ENCODE assay signal across 8 cellular contexts in genomic region chr2:241224068-241224850, GRCh38. TPM values are rescaled to one million over a fixed set of nuclear protein-coding genes. Genes with fewer than 3 reads are reported as not detected.
DNase-seq lines count a peak whose midpoint lies in the region; ATAC-seq, FAIRE-seq and TF ChIP-seq lines count a peak whose summit lies in the region.

No MANE protein-coding gene starts in this region.

- H3K9ac ChIP-seq in HUES48 (ENCODE audit: low read depth, low read length): no peak overlapping the region

- H3K36me3 Mint-ChIP-seq in activated naive CD8-positive, alpha-beta T cell: peaks cover 5% of the 10 kb centered on the region
- H3K36me3 Mint-ChIP-seq in activated naive CD4-positive, alpha-beta T cell treated with anti-CD3 and anti-CD28 coated beads for 36 hours (ENCODE audit: low read depth): peaks cover 12% of the 10 kb centered on the region

- FAIRE-seq in D721Med (lab: Jason Lieb, UNC): no peak

- no peaks in the 10 kb centered on the region for H3K9me3 ChIP-seq in HUES48 (ENCODE audit: control insufficient read depth, insufficient read depth, low read length)
- H3K9me3 ChIP-seq in heart left ventricle: no peaks in the 10 kb centered on the region

- intact Hi-C loops in heart left ventricle (cut with DNase I): no loop called here
- intact Hi-C loops in activated naive CD4-positive, alpha-beta T cell treated with anti-CD3 and anti-CD28 coated beads for 36 hours (cut with micrococcal nuclease): no loop called here

- TF ChIP-seq CTCF in heart left ventricle (IDR thresholded peaks at IDR 0.05) (no peak), D721Med (IDR thresholded peaks at IDR 0.05; ENCODE audit: insufficient read depth, missing control alignments) (no peak)

- H3K36me3 ChIP-seq in HUES48 (ENCODE audit: control insufficient read depth, insufficient read depth, low read length): peaks cover 46% of the 10 kb centered on the region
- H3K36me3 ChIP-seq in heart left ventricle: peaks cover 0 to 43% (median 37%) of the 10 kb centered on the region in 9 donors

- DNase-seq in heart left ventricle (peak; percentile 54 to 72 (median 61)), putamen (ENCODE audit: low spot score) (peak; percentile 93), D721Med (ENCODE audit: insufficient read length, low spot score) (no peak)
- DNase-seq in stimulated activated CD4-positive, alpha-beta T cell treated with anti-CD3 and anti-CD28 coated beads, Interleukin-1b, Interleukin-23, amount 100 ng/mL, for 48 hours: no peak
- DNase-seq in activated naive CD4-positive, alpha-beta T cell treated with anti-CD3 and anti-CD28 coated beads for 36 hours: no peak

- no peak overlapping the region for H3K4me3 Mint-ChIP-seq in activated naive CD8-positive, alpha-beta T cell
- no peak overlapping the region for H3K4me3 Mint-ChIP-seq in activated naive CD4-positive, alpha-beta T cell treated with anti-CD3 and anti-CD28 coated beads for 36 hours

- peaks cover 4% of the 10 kb centered on the region; the same call in 1 of the 2 replicates for H3K4me1 ChIP-seq in HUES48 (ENCODE audit: control insufficient read depth, insufficient read depth, low read length)
- H3K4me1 ChIP-seq in heart left ventricle: peaks cover 0 to 40% (median 14%) of the 10 kb centered on the region in 12 donors

- H3K27ac Mint-ChIP-seq in activated naive CD8-positive, alpha-beta T cell: peak overlapping the region; percentile 54
- no peak overlapping the region for H3K27ac Mint-ChIP-seq in activated naive CD4-positive, alpha-beta T cell treated with anti-CD3 and anti-CD28 coated beads for 36 hours

- CTCF ChIA-PET in activated naive CD4-positive, alpha-beta T cell treated with anti-CD3 and anti-CD28 coated beads for 36 hours (lab: Charles Lee): no interaction called here

- H3K27me3 ChIP-seq in HUES48 (ENCODE audit: control insufficient read depth, insufficient read depth, low read length) (no peaks in the 10 kb centered on the region), heart left ventricle (no peaks in the 10 kb centered on the region)

- H3K9me3 Mint-ChIP-seq in activated naive CD8-positive, alpha-beta T cell (ENCODE audit: low read depth): no peaks in the 10 kb centered on the region
- no peaks in the 10 kb centered on the region for H3K9me3 Mint-ChIP-seq in activated naive CD4-positive, alpha-beta T cell treated with anti-CD3 and anti-CD28 coated beads for 36 hours

- H3K4me3 ChIP-seq in HUES48 (ENCODE audit: low read depth, low read length) (no peak overlapping the region), heart left ventricle (no peak overlapping the region)

- H3K27ac ChIP-seq in HUES48 (ENCODE audit: low read depth, low read length): peak overlapping the region; percentile 50
- no peak overlapping the region for H3K27ac ChIP-seq in heart left ventricle

- ATAC-seq in heart left ventricle (peak in 3 of 4 donors; percentile 38 to 53 (median 47)), GM21423 (IDR thresholded peaks at IDR 0.05; ENCODE audit: unreplicated experiment) (no peak)

- H3K4me1 Mint-ChIP-seq in activated naive CD8-positive, alpha-beta T cell (ENCODE audit: low read depth): peaks cover 4% of the 10 kb centered on the region
- H3K4me1 Mint-ChIP-seq in activated naive CD4-positive, alpha-beta T cell treated with anti-CD3 and anti-CD28 coated beads for 36 hours (ENCODE audit: low read depth): peaks cover 7% of the 10 kb centered on the region

- no peak for TF ChIP-seq POLR2A in heart left ventricle (IDR thresholded peaks at IDR 0.05)

- H3K27me3 Mint-ChIP-seq in activated naive CD8-positive, alpha-beta T cell: no peaks in the 10 kb centered on the region
- H3K27me3 Mint-ChIP-seq in activated naive CD4-positive, alpha-beta T cell treated with anti-CD3 and anti-CD28 coated beads for 36 hours (ENCODE audit: low read depth): peaks cover 3% of the 10 kb centered on the region

- 40 to 52% (median 46%) methylated on average over 24 of the region's 24 CpGs for WGBS in heart left ventricle, 4 donors

RNA-seq across cellular contexts. Expression of gene ANO7, which starts 35.8 kb away (rescaled TPM):
- total RNA-seq in heart left ventricle: 1 to 10 TPM in 7 of 9 donors, under 1 TPM in 2; 0.67 to 3.0 (median 1.8) TPM
- polyA plus RNA-seq in heart left ventricle: under 1 TPM; 0.69 to 0.91 TPM
- total RNA-seq in activated naive CD4-positive, alpha-beta T cell treated with anti-CD3 and anti-CD28 coated beads for 36 hours: under 1 TPM; 0.57 TPM

Comparison
In these comparisons a context has a peak if more than half of its experiments do, and no peak if none do; other contexts are left out.
1. DNase-seq: peak in heart left ventricle (5 of 5) and putamen (single experiment); none in stimulated activated CD4-positive, alpha-beta T cell treated with anti-CD3 and anti-CD28 coated beads, Interleukin-1b, Interleukin-23, amount 100 ng/mL, for 48 hours (single experiment), activated naive CD4-positive, alpha-beta T cell treated with anti-CD3 and anti-CD28 coated beads for 36 hours (single experiment) and D721Med (single experiment).